18 cellular contexts compared by ENCODE assay signal in genomic region chr10:124628676-124629021, GRCh38.
A peak's percentile ranks its signal among the peaks of the same experiment; 100 is the strongest.
DNase-seq lines count a peak whose midpoint lies in the region; ATAC-seq and TF ChIP-seq lines count a peak whose summit lies in the region.
"Had no signal": no experiment of that assay in that cellular context is flagged by ENCODE, and none has a peak within 500 bp of the region (broad histone marks: within the 10 kb centered on the region; RNA-seq: fewer than 3 reads in every experiment).

No MANE protein-coding gene starts in this region.

- H3K27ac ChIP-seq in BLaER1 treated with 17β-estradiol and CSF1 and Interleukin-3, amounts not matched to agents 10 nM and 100 nM, result peak overlapping the region in 3 of 11 experiments; percentile 9 to 41 (median 23); a peak in 6 of 22 replicates
- H3K27ac ChIP-seq in Karpas-422 (ENCODE audit: low read length) (peak overlapping the region; percentile 93), esophagus muscularis mucosa (replicated peaks in 1 of 4) (peak overlapping the region; percentile 26 to 59 (median 41)), H9 (ENCODE audit: insufficient read length, low read depth, low read length) (no peak overlapping the region)
- H3K27ac ChIP-seq: hepatocyte had no signal

- no peak overlapping the region for H2BK20ac ChIP-seq in H9 (ENCODE audit: low read depth, low read length, poor library complexity, severe bottlenecking)

- no peak overlapping the region; the same call in 1 of the 2 replicates for H3K14ac ChIP-seq in H9 (ENCODE audit: insufficient read depth, low read length)

- H3K27me3 ChIP-seq in BLaER1 treated with 17β-estradiol and CSF1 and Interleukin-3, amounts not matched to agents 10 nM and 100 nM, result peaks cover 20 to 38% (median 26%) of the 10 kb centered on the region in 11 experiments
- H3K27me3 ChIP-seq in Karpas-422 (ENCODE audit: low read length) (no peaks in the 10 kb centered on the region), esophagus muscularis mucosa (no peaks in the 10 kb centered on the region), H9 (ENCODE audit: insufficient read depth, low read length) (no peaks in the 10 kb centered on the region)
- H3K27me3 ChIP-seq: hepatocyte, upper lobe of right lung had no signal

- H2BK12ac ChIP-seq in H9 (ENCODE audit: insufficient read length, low read depth, low read length), result no peak overlapping the region

- H3K79me1 ChIP-seq in H9 (ENCODE audit: insufficient read depth, low read depth, low read length, poor library complexity, severe bottlenecking), result no peaks in the 10 kb centered on the region

- H3K27ac Mint-ChIP-seq in stimulated activated naive B cell treated with anti-CD40 and anti-IgM and Interleukin-4, amounts not matched to agents 10 μg/mL and 1 μg/mL and 100 μg/mL, for 72 hours, result peak overlapping the region; percentile 91
- H3K27ac Mint-ChIP-seq in H9, result no peak overlapping the region
- H3K27ac Mint-ChIP-seq: activated naive CD4-positive, alpha-beta T cell treated with anti-CD3 and anti-CD28 coated beads for 36 hours had no signal

- WGBS in esophagus muscularis mucosa, result 91% methylated on average over 8 of the region's 9 CpGs
- WGBS in H9 (ENCODE audit: extremely low coverage, insufficient read length, low lambda C conversion rate), result no CpG with 5 or more reads among the region's 9 CpGs

- H2AK5ac ChIP-seq in H9 (ENCODE audit: insufficient read length, low read length), result no peak overlapping the region

- H3K4ac ChIP-seq in H9 (ENCODE audit: low read depth, low read length), result no peak overlapping the region

- peaks cover 0 to 2% of the 10 kb centered on the region in 2 donors for H3K9me3 Mint-ChIP-seq in stimulated activated naive B cell treated with anti-CD40 and anti-IgM and Interleukin-4, amounts not matched to agents 10 μg/mL and 1 μg/mL and 100 μg/mL, for 72 hours
- H3K9me3 Mint-ChIP-seq in H9, result no peaks in the 10 kb centered on the region

- H3K18ac ChIP-seq in H9 (ENCODE audit: insufficient read length, low read depth, low read length), result no peak overlapping the region

- peaks cover 45% of the 10 kb centered on the region for H3K79me2 ChIP-seq in Karpas-422 (ENCODE audit: low read length)
- H3K79me2 ChIP-seq in H9 (ENCODE audit: insufficient read depth, low read length), result no peaks in the 10 kb centered on the region

- no peak overlapping the region for H3T11ph ChIP-seq in H9 (ENCODE audit: low read length)

- TF ChIP-seq POLR2A in esophagus muscularis mucosa (IDR thresholded peaks at IDR 0.05; ENCODE audit: low read depth), result no peak

- no peak for TF ChIP-seq EP300 in esophagus muscularis mucosa (IDR thresholded peaks at IDR 0.05)

- no peak overlapping the region; a peak in 1 of 20 replicates for H3K4me3 ChIP-seq in BLaER1 treated with 17β-estradiol and CSF1 and Interleukin-3, amounts not matched to agents 10 nM and 100 nM
- H3K4me3 ChIP-seq in Karpas-422 (ENCODE audit: low read length), result no peak overlapping the region
- H3K4me3 ChIP-seq in esophagus muscularis mucosa, result no peak overlapping the region
- H3K4me3 ChIP-seq: hepatocyte, upper lobe of right lung had no signal

- H2BK15ac ChIP-seq in H9 (ENCODE audit: low read depth, low read length), result no peak overlapping the region

- H3K23me2 ChIP-seq in H9 (ENCODE audit: insufficient read length, low read depth, low read length, poor library complexity, severe bottlenecking), result no peaks in the 10 kb centered on the region

- peaks cover 10 to 13% of the 10 kb centered on the region in 2 donors for H3K36me3 Mint-ChIP-seq in stimulated activated naive B cell treated with anti-CD40 and anti-IgM and Interleukin-4, amounts not matched to agents 10 μg/mL and 1 μg/mL and 100 μg/mL, for 72 hours
- H3K36me3 Mint-ChIP-seq in H9 (ENCODE audit: insufficient read depth in 1 of 3, low read depth in 3 of 3), result no peaks in the 10 kb centered on the region; a peak in 2 of 7 replicates

- no peak overlapping the region for H3K4me3 Mint-ChIP-seq in stimulated activated naive B cell treated with anti-CD40 and anti-IgM and Interleukin-4, amounts not matched to agents 10 μg/mL and 1 μg/mL and 100 μg/mL, for 72 hours
- no peak overlapping the region for H3K4me3 Mint-ChIP-seq in H9
- H3K4me3 Mint-ChIP-seq: activated CD4-positive, alpha-beta T cell treated with anti-CD3 and anti-CD28 coated beads for 36 hours; activated naive CD4-positive, alpha-beta T cell treated with anti-CD3 and anti-CD28 coated beads for 36 hours had no signal

- H4K91ac ChIP-seq in H9 (ENCODE audit: insufficient read length, low read depth, low read length), result no peak overlapping the region

- H3K4me2 ChIP-seq in BLaER1 treated with 17β-estradiol and CSF1 and Interleukin-3, amounts not matched to agents 10 nM and 100 nM, result peak overlapping the region; percentile 78 to 99 (median 96)
- H3K4me2 ChIP-seq in Karpas-422 (ENCODE audit: low read depth, low read length, poor library complexity, severe bottlenecking) (peak overlapping the region; percentile 8), H9 (ENCODE audit: insufficient read depth, insufficient read length, low read length) (no peak overlapping the region)
- H3K4me2 ChIP-seq: hepatocyte had no signal

- peaks cover 0 to 23% (median 5%) of the 10 kb centered on the region in 11 experiments; a peak in 7 of 22 replicates for H3K36me3 ChIP-seq in BLaER1 treated with 17β-estradiol and CSF1 and Interleukin-3, amounts not matched to agents 10 nM and 100 nM
- H3K36me3 ChIP-seq in Karpas-422 (ENCODE audit: insufficient read depth, low read length) (no peaks in the 10 kb centered on the region), esophagus muscularis mucosa (peaks cover 0 to 5% (median 2%) of the 10 kb centered on the region in 4 donors)
- H3K36me3 ChIP-seq: upper lobe of right lung had no signal

- H3K9ac ChIP-seq in BLaER1 treated with 17β-estradiol and CSF1 and Interleukin-3, amounts not matched to agents 10 nM and 100 nM, result peak overlapping the region in 4 of 11 experiments; percentile 12 to 29 (median 18); a peak in 3 of 22 replicates
- H3K9ac ChIP-seq in Karpas-422 (ENCODE audit: low read length), result peak overlapping the region; percentile 60
- no peak overlapping the region for H3K9ac ChIP-seq in H9 (ENCODE audit: extremely low read depth, insufficient read length, low read length)

- TF ChIP-seq CTCF in esophagus muscularis mucosa (IDR thresholded peaks at IDR 0.05) (no peak), H9 (conservative IDR thresholded peaks at IDR 0.05) (no peak)

- intact Hi-C loops in esophagus muscularis mucosa (cut with DNase I), result loop anchor here (5.0 kb wide), 1 partner anchor 86 kb away; no protein-coding TSS in a partner anchor

- H3K4me1 Mint-ChIP-seq in stimulated activated naive B cell treated with anti-CD40 and anti-IgM and Interleukin-4, amounts not matched to agents 10 μg/mL and 1 μg/mL and 100 μg/mL, for 72 hours, result peaks cover 73 to 97% of the 10 kb centered on the region in 2 donors
- H3K4me1 Mint-ChIP-seq in H9, result peaks cover 28 to 35% of the 10 kb centered on the region in 2 experiments

- peaks cover 87 to 96% (median 93%) of the 10 kb centered on the region in 10 experiments for H3K4me1 ChIP-seq in BLaER1 treated with 17β-estradiol and CSF1 and Interleukin-3, amounts not matched to agents 10 nM and 100 nM
- H3K4me1 ChIP-seq in Karpas-422 (ENCODE audit: low read length), result peaks cover 89% of the 10 kb centered on the region
- H3K4me1 ChIP-seq in esophagus muscularis mucosa, result peaks cover 75 to 83% (median 78%) of the 10 kb centered on the region in 4 donors
- H3K4me1 ChIP-seq in H9 (ENCODE audit: insufficient read depth, low read length), result peaks cover 3% of the 10 kb centered on the region; the same call in 1 of the 2 replicates

- no peaks in the 10 kb centered on the region for H3K27me3 Mint-ChIP-seq in stimulated activated naive B cell treated with anti-CD40 and anti-IgM and Interleukin-4, amounts not matched to agents 10 μg/mL and 1 μg/mL and 100 μg/mL, for 72 hours
- H3K27me3 Mint-ChIP-seq in H9 (ENCODE audit: low read depth), result peaks cover 1% of the 10 kb centered on the region; the same call in 1 of the 2 replicates

- H2BK120ac ChIP-seq in H9 (ENCODE audit: low read depth, low read length, poor library complexity, severe bottlenecking), result no peak overlapping the region

- DNase-seq in Karpas-422 (no peak), esophagus muscularis mucosa (ENCODE audit: extremely low spot score) (no peak), kidney glomerular epithelial cell (lab: John Stamatoyannopoulos, UW) (no peak), activated T-cell treated with anti-CD3 and anti-CD28 coated beads for 4 hours (no peak), hypothalamus (lab: John Stamatoyannopoulos, UW) (no peak), H9 (no peak)
- no peak for DNase-seq in stimulated activated naive B cell treated with anti-CD40 and anti-IgM and Interleukin-4, amounts not matched to agents 10 μg/mL and 1 μg/mL and 100 μg/mL, for 72 hours
- DNase-seq: activated CD4-positive, alpha-beta T cell treated with anti-CD3 and anti-CD28 coated beads for 36 hours; activated naive CD4-positive, alpha-beta T cell treated with anti-CD3 and anti-CD28 coated beads for 36 hours; DMS 273 treated with DMSO at 0.1 percent for 48 hours; NCI-H1092 treated with DMSO at 0.1 percent for 48 hours; NCI-H226; NK-92 treated with Interleukin-12 subunit alpha and Interleukin-12 subunit beta, amount 100 ng/mL, for 24 hours; SHP77 treated with DMSO at 0.1 percent for 48 hours; T1000; upper lobe of right lung had no signal

- no peak overlapping the region for H2AFZ ChIP-seq in Karpas-422 (ENCODE audit: low read length)
- no peak overlapping the region for H2AFZ ChIP-seq in H9 (ENCODE audit: low read length)
- H2AFZ ChIP-seq: hepatocyte had no signal

- H2BK5ac ChIP-seq in H9 (ENCODE audit: insufficient read length, low read length), result no peak overlapping the region

- H4K8ac ChIP-seq in H9 (replicated peaks; ENCODE audit: insufficient read length, low read depth, low read length), result no peak overlapping the region

- H3K9me3 ChIP-seq in BLaER1 treated with 17β-estradiol and CSF1 and Interleukin-3, amounts not matched to agents 10 nM and 100 nM (replicated peaks in 1 of 11), result peaks cover 0 to 1% (median 0%) of the 10 kb centered on the region in 11 experiments; a peak in 3 of 22 replicates
- H3K9me3 ChIP-seq in Karpas-422 (ENCODE audit: low read length) (no peaks in the 10 kb centered on the region), esophagus muscularis mucosa (no peaks in the 10 kb centered on the region), H9 (ENCODE audit: control insufficient read depth, low read depth, low read length) (no peaks in the 10 kb centered on the region)
- H3K9me3 ChIP-seq: upper lobe of right lung had no signal

- H3K9me2 ChIP-seq in Karpas-422 (replicated peaks; ENCODE audit: insufficient read depth, low read length), result no peaks in the 10 kb centered on the region

- ATAC-seq in stimulated activated naive B cell treated with anti-CD40 and anti-IgM and Interleukin-4, amounts not matched to agents 10 μg/mL and 1 μg/mL and 100 μg/mL, for 72 hours (replicated peaks), result no peak
- ATAC-seq: activated CD4-positive, alpha-beta T cell treated with anti-CD3 and anti-CD28 coated beads for 36 hours had no signal

- no peak overlapping the region for H3K23ac ChIP-seq in H9 (ENCODE audit: insufficient read length, low read depth, low read length)

- no peak overlapping the region for H4K5ac ChIP-seq in H9 (ENCODE audit: insufficient read length, low read depth, low read length)

- H4K20me1 ChIP-seq in BLaER1 treated with 17β-estradiol and CSF1 and Interleukin-3, amounts not matched to agents 10 nM and 100 nM, result peaks cover 49 to 100% (median 94%) of the 10 kb centered on the region in 11 experiments; a peak in 21 of 22 replicates
- H4K20me1 ChIP-seq in Karpas-422 (ENCODE audit: insufficient read depth, low read depth, low read length), result peaks cover 10% of the 10 kb centered on the region
- H4K20me1 ChIP-seq in H9 (ENCODE audit: control insufficient read depth, insufficient read depth, insufficient read length), result no peaks in the 10 kb centered on the region

- H3K56ac ChIP-seq in H9 (ENCODE audit: insufficient read length, low read depth, low read length), result no peak overlapping the region
